Comparison of ENCODE assay signal across 18 cellular contexts in the genomic region with DNA sequence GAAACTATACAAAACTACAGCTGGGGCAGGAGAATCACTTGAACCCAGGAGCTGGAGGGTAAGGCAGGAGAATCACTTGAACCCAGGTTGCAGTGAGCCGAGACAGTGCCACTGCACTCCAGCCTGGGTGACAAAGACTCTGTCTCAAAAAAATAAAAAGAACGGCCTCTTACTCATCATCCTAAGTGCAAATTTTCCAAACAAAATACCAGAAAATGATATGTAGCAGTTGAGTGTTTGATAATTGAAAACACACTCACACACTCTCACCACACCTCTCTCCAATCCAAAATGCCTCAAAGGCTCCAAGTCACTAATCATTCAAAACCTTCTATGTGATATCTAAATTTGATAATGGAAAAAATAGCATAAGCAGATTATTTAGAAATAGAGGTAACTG.
"Had no signal": no experiment of that assay in that cellular context is flagged by ENCODE, and none has a peak within 500 bp of the region (broad histone marks: within the 10 kb centered on the region; RNA-seq: fewer than 3 reads in every experiment).

No MANE protein-coding gene starts in this region.

- H3K9me3 ChIP-seq: gastroesophageal sphincter, heart left ventricle, prostate gland, right atrium auricular region, suprapubic skin, transverse colon, uterus had no signal

- ATAC-seq: activated CD4-positive, CD25-positive, alpha-beta regulatory T cell treated with anti-CD3 and anti-CD28 coated beads, Interleukin-2, amount 50 U/mL, for 24 hours; activated CD8-positive, alpha-beta memory T cell treated with anti-CD3 and anti-CD28 coated beads, Interleukin-2, amount 10 ng/mL, durations not matched to agents 7 days and 5 days; activated T-cell treated with anti-CD3 and anti-CD28 coated beads, Interleukin-2, amount 50 U/mL, for 4 hours; gastroesophageal sphincter; left lobe of liver; stimulated activated naive CD8-positive, alpha-beta T cell treated with anti-CD3 and anti-CD28 coated beads, Interleukin-15, amount 100 ng/mL, for 72 hours had no signal

- H3K4me3 Mint-ChIP-seq: activated CD8-positive, alpha-beta memory T cell treated with anti-CD3 and anti-CD28 coated beads, Interleukin-2, amount 10 ng/mL, durations not matched to agents 7 days and 5 days; activated T-cell treated with anti-CD3 and anti-CD28 coated beads, Interleukin-2, amount 50 U/mL, for 4 hours; stimulated activated naive CD8-positive, alpha-beta T cell treated with anti-CD3 and anti-CD28 coated beads, Interleukin-15, amount 100 ng/mL, for 72 hours had no signal

- H3K4me3 ChIP-seq: gastroesophageal sphincter, heart left ventricle, prostate gland, right atrium auricular region, suprapubic skin, transverse colon, uterus had no signal

- H3K27ac Mint-ChIP-seq: activated CD8-positive, alpha-beta memory T cell treated with anti-CD3 and anti-CD28 coated beads, Interleukin-2, amount 10 ng/mL, durations not matched to agents 7 days and 5 days had no signal

- H3K27me3 Mint-ChIP-seq: activated CD8-positive, alpha-beta memory T cell treated with anti-CD3 and anti-CD28 coated beads, Interleukin-2, amount 10 ng/mL, durations not matched to agents 7 days and 5 days; stimulated activated naive CD8-positive, alpha-beta T cell treated with anti-CD3 and anti-CD28 coated beads, Interleukin-15, amount 100 ng/mL, for 72 hours had no signal

- DNase-seq: activated CD8-positive, alpha-beta memory T cell treated with anti-CD3 and anti-CD28 coated beads, Interleukin-2, amount 10 ng/mL, durations not matched to agents 7 days and 5 days; activated naive CD4-positive, alpha-beta T cell treated with anti-CD3 and anti-CD28 coated beads, Interleukin-2, amount 50 U/mL, for 16 hours; activated T-cell treated with anti-CD3 and anti-CD28 coated beads, Interleukin-2, amount 50 U/mL, for 4 hours; amniotic stem cell; heart left ventricle; kidney; stimulated activated CD4-positive, alpha-beta T cell treated with anti-CD3 and anti-CD28 coated beads, Interleukin-2, amount 100 ng/mL, for 24 hours; stimulated activated naive CD8-positive, alpha-beta T cell treated with anti-CD3 and anti-CD28 coated beads, Interleukin-15, amount 100 ng/mL, for 72 hours; T-helper 1 cell; T1000; transverse colon; uterus had no signal

- H3K9me3 Mint-ChIP-seq: activated T-cell treated with anti-CD3 and anti-CD28 coated beads, Interleukin-2, amount 50 U/mL, for 4 hours; stimulated activated naive CD8-positive, alpha-beta T cell treated with anti-CD3 and anti-CD28 coated beads, Interleukin-15, amount 100 ng/mL, for 72 hours had no signal
